ENCODE assay signal across 1 cellular context in the genomic region with DNA sequence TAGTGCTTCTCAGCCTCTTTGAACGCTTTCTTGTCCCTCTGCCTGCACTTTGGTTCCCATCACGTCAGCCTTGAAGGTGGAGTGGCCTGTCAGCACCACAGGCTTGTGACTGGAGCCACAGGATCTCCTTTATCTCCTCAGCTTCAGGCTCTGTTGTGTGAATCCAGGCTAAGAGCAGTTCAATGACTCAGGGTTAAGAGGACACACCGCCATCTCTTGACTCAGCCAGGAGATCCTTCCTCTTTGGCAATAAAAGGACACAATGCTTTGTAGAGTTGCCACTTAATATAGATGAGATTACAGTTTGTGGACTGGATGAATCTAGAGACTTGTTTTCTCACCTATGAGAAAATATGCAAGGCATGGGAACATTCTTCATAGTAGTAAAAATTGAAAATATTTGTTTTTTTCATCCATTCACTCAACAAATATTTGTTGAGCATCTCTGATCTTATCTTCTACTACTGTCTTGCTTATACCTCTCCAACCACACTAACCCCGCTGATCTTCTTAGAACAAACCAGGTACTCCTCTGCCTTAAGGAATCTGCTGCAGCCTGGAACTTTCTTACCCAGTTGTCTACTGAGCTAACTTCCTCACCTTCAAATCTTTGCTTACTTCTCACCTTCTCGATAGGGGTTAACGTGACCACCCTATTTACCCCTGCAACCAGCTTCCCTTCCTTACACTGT.
TF ChIP-seq lines count a peak whose summit lies in the region.

No MANE protein-coding gene starts in this region.

TF ChIP-seq in WTC11, 78 proteins besides CTCF, POLR2A, EP300 and RAD21 (continued from another document):
- TF ChIP-seq, protein P1, sequence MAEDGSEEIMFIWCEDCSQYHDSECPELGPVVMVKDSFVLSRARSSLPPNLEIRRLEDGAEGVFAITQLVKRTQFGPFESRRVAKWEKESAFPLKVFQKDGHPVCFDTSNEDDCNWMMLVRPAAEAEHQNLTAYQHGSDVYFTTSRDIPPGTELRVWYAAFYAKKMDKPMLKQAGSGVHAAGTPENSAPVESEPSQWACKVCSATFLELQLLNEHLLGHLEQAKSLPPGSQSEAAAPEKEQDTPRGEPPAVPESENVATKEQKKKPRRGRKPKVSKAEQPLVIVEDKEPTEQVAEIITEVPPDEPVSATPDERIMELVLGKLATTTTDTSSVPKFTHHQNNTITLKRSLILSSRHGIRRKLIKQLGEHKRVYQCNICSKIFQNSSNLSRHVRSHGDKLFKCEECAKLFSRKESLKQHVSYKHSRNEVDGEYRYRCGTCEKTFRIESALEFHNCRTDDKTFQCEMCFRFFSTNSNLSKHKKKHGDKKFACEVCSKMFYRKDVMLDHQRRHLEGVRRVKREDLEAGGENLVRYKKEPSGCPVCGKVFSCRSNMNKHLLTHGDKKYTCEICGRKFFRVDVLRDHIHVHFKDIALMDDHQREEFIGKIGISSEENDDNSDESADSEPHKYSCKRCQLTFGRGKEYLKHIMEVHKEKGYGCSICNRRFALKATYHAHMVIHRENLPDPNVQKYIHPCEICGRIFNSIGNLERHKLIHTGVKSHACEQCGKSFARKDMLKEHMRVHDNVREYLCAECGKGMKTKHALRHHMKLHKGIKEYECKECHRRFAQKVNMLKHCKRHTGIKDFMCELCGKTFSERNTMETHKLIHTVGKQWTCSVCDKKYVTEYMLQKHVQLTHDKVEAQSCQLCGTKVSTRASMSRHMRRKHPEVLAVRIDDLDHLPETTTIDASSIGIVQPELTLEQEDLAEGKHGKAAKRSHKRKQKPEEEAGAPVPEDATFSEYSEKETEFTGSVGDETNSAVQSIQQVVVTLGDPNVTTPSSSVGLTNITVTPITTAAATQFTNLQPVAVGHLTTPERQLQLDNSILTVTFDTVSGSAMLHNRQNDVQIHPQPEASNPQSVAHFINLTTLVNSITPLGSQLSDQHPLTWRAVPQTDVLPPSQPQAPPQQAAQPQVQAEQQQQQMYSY (CRISPR knock-in tag; IDR thresholded peaks at IDR 0.05): no peak
- TF ChIP-seq KAT7 (CRISPR knock-in tag; IDR thresholded peaks at IDR 0.05; ENCODE audit: borderline replicate concordance) (no peak), SP1 (CRISPR knock-in tag; conservative IDR thresholded peaks at IDR 0.05) (no peak), SMAD4 (CRISPR knock-in tag; IDR thresholded peaks at IDR 0.05) (no peak), ZNF317 (CRISPR knock-in tag; IDR thresholded peaks at IDR 0.05; ENCODE audit: borderline replicate concordance, low read depth) (no peak), MYBL2 (CRISPR knock-in tag; IDR thresholded peaks at IDR 0.05) (no peak), CREB1 (CRISPR knock-in tag; IDR thresholded peaks at IDR 0.05) (no peak), ZNF121 (CRISPR knock-in tag; IDR thresholded peaks at IDR 0.05) (no peak), RELA (CRISPR knock-in tag; IDR thresholded peaks at IDR 0.05; ENCODE audit: borderline replicate concordance) (no peak)
- TF ChIP-seq, protein P2, sequence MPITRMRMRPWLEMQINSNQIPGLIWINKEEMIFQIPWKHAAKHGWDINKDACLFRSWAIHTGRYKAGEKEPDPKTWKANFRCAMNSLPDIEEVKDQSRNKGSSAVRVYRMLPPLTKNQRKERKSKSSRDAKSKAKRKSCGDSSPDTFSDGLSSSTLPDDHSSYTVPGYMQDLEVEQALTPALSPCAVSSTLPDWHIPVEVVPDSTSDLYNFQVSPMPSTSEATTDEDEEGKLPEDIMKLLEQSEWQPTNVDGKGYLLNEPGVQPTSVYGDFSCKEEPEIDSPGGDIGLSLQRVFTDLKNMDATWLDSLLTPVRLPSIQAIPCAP (CRISPR knock-in tag; IDR thresholded peaks at IDR 0.05): no peak
- TF ChIP-seq, protein P3, sequence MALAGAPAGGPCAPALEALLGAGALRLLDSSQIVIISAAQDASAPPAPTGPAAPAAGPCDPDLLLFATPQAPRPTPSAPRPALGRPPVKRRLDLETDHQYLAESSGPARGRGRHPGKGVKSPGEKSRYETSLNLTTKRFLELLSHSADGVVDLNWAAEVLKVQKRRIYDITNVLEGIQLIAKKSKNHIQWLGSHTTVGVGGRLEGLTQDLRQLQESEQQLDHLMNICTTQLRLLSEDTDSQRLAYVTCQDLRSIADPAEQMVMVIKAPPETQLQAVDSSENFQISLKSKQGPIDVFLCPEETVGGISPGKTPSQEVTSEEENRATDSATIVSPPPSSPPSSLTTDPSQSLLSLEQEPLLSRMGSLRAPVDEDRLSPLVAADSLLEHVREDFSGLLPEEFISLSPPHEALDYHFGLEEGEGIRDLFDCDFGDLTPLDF (CRISPR knock-in tag; IDR thresholded peaks at IDR 0.05): no peak
- TF ChIP-seq, protein P4, sequence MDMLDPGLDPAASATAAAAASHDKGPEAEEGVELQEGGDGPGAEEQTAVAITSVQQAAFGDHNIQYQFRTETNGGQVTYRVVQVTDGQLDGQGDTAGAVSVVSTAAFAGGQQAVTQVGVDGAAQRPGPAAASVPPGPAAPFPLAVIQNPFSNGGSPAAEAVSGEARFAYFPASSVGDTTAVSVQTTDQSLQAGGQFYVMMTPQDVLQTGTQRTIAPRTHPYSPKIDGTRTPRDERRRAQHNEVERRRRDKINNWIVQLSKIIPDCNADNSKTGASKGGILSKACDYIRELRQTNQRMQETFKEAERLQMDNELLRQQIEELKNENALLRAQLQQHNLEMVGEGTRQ (CRISPR knock-in tag; IDR thresholded peaks at IDR 0.05): no peak
- TF ChIP-seq, protein P5, sequence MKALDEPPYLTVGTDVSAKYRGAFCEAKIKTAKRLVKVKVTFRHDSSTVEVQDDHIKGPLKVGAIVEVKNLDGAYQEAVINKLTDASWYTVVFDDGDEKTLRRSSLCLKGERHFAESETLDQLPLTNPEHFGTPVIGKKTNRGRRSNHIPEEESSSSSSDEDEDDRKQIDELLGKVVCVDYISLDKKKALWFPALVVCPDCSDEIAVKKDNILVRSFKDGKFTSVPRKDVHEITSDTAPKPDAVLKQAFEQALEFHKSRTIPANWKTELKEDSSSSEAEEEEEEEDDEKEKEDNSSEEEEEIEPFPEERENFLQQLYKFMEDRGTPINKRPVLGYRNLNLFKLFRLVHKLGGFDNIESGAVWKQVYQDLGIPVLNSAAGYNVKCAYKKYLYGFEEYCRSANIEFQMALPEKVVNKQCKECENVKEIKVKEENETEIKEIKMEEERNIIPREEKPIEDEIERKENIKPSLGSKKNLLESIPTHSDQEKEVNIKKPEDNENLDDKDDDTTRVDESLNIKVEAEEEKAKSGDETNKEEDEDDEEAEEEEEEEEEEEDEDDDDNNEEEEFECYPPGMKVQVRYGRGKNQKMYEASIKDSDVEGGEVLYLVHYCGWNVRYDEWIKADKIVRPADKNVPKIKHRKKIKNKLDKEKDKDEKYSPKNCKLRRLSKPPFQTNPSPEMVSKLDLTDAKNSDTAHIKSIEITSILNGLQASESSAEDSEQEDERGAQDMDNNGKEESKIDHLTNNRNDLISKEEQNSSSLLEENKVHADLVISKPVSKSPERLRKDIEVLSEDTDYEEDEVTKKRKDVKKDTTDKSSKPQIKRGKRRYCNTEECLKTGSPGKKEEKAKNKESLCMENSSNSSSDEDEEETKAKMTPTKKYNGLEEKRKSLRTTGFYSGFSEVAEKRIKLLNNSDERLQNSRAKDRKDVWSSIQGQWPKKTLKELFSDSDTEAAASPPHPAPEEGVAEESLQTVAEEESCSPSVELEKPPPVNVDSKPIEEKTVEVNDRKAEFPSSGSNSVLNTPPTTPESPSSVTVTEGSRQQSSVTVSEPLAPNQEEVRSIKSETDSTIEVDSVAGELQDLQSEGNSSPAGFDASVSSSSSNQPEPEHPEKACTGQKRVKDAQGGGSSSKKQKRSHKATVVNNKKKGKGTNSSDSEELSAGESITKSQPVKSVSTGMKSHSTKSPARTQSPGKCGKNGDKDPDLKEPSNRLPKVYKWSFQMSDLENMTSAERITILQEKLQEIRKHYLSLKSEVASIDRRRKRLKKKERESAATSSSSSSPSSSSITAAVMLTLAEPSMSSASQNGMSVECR (CRISPR knock-in tag; IDR thresholded peaks at IDR 0.05; ENCODE audit: borderline replicate concordance): no peak
